14 cellular contexts compared by ENCODE assay signal in genomic region chr11:10233581-10233980, GRCh38.
DNase-seq lines count a peak whose midpoint lies in the region; ATAC-seq and TF ChIP-seq lines count a peak whose summit lies in the region.
"Had no signal": no experiment of that assay in that cellular context is flagged by ENCODE, and none has a peak within 500 bp of the region (broad histone marks: within the 10 kb centered on the region; RNA-seq: fewer than 3 reads in every experiment).

No MANE protein-coding gene starts in this region.

- peak; percentile 61 for DNase-seq in AG04450 (ENCODE audit: low read depth, low spot score)
- DNase-seq in HS-5 (ENCODE audit: low read depth) = peak; percentile 88
- peak; percentile 15 for DNase-seq in astrocyte of the cerebellum (ENCODE audit: low read depth)
- DNase-seq in hepatocyte (ENCODE audit: low spot score) = peak; percentile 27
- DNase-seq in G401 (ENCODE audit: low spot score) = no peak
- no peak for DNase-seq in stimulated activated naive CD4-positive, alpha-beta T cell treated with Interleukin-2 at 50 U/mL for 16 hours (lab: John Stamatoyannopoulos, UW)
- DNase-seq in NOMO-1 treated with dmso at 0.1 percent for 144 hours (lab: John Stamatoyannopoulos, UW; ENCODE audit: unreplicated experiment) = no peak
- DNase-seq: activated T-cell treated with anti-CD3 and anti-CD28 coated beads for 4 hours, anterior cingulate cortex, immature natural killer cell, MV-4-11, upper lobe of right lung, WERI-Rb-1 had no signal

- no peak for ATAC-seq in HG02798 (IDR thresholded peaks at IDR 0.05; ENCODE audit: poor library complexity, unreplicated experiment)
- ATAC-seq: upper lobe of right lung had no signal

- no peaks in the 10 kb centered on the region for H3K36me3 ChIP-seq in hepatocyte (replicated peaks; ENCODE audit: insufficient read depth, low read depth)
- H3K36me3 ChIP-seq: upper lobe of right lung, WERI-Rb-1 had no signal

- no peaks in the 10 kb centered on the region for H3K9me2 ChIP-seq in hepatocyte (replicated peaks; ENCODE audit: insufficient read depth)

- in situ Hi-C loops in astrocyte of the cerebellum (cut with HindIII; ENCODE audit: low sequenced_read_pairs) (no loop called here), G401 (cut with HindIII; ENCODE audit: low sequenced_read_pairs) (no loop called here)

- H3K4me3 ChIP-seq in AG04450 (ENCODE audit: low read depth, low read length) (no peak overlapping the region), astrocyte of the cerebellum (ENCODE audit: low read depth, low read length) (no peak overlapping the region), hepatocyte (no peak overlapping the region)
- H3K4me3 ChIP-seq: upper lobe of right lung had no signal

- no peaks in the 10 kb centered on the region for H3K4me1 ChIP-seq in hepatocyte (ENCODE audit: insufficient read depth)
- H3K4me1 ChIP-seq: upper lobe of right lung had no signal

- CTCF ChIA-PET in AG04450 (lab: Charles Lee) = interaction anchor here (1.2 to 2.1 kb wide), 4 partner anchors 25 to 71 kb away, joined by 3 to 8 read pairs (median 4); no protein-coding TSS in a partner anchor

- peaks cover 43% of the 10 kb centered on the region for H3K79me2 ChIP-seq in hepatocyte

- no peak overlapping the region for H2AFZ ChIP-seq in hepatocyte

- no peak overlapping the region for H3K4me2 ChIP-seq in hepatocyte

- H3K27me3 ChIP-seq in AG04450 (ENCODE audit: control insufficient read depth, insufficient read depth, low read length) (no peaks in the 10 kb centered on the region), hepatocyte (no peaks in the 10 kb centered on the region)
- H3K27me3 ChIP-seq: upper lobe of right lung had no signal

- TF ChIP-seq CTCF in AG04450 (IDR thresholded peaks at IDR 0.05; ENCODE audit: low read depth, low read length) (no peak), astrocyte of the cerebellum (IDR thresholded peaks at IDR 0.05; ENCODE audit: low read depth, low read length, missing control alignments) (no peak), hepatocyte (IDR thresholded peaks at IDR 0.05; ENCODE audit: poor library complexity) (no peak)

- no peaks in the 10 kb centered on the region for H4K20me1 ChIP-seq in hepatocyte (ENCODE audit: insufficient read depth, poor library complexity, severe bottlenecking)

- H3K27ac ChIP-seq in AG04450 (ENCODE audit: low read depth, low read length) = peak overlapping the region; percentile 62
- no peak overlapping the region for H3K27ac ChIP-seq in hepatocyte
- H3K27ac ChIP-seq: upper lobe of right lung, WERI-Rb-1 had no signal

- WGBS in hepatocyte (ENCODE audit: low lambda C conversion rate, missing lambda C conversion rate) = 36% methylated on average over 2 of the region's 2 CpGs

- H3K9me3 ChIP-seq in AG04450 (ENCODE audit: control insufficient read depth, insufficient read depth, low read length) (peaks cover 10% of the 10 kb centered on the region), hepatocyte (ENCODE audit: low read depth) (peaks cover 4% of the 10 kb centered on the region)
- H3K9me3 ChIP-seq: upper lobe of right lung had no signal

- POLR2A ChIA-PET in AG04450 (lab: Yijun Ruan, JAX) = interaction anchor here (0.6 to 1.7 kb wide), 3 partner anchors 63 to 432 kb away, joined by 3 to 7 read pairs (median 5); partner anchors contain the start of gene ADM

Comparison
In these comparisons a context has a peak if more than half of its experiments do, and no peak if none do; other contexts are left out.
1. DNase-seq: peak in AG04450 (single experiment), HS-5 (single experiment), astrocyte of the cerebellum (single experiment) and hepatocyte (single experiment); none in G401 (single experiment), stimulated activated naive CD4-positive, alpha-beta T cell treated with Interleukin-2 at 50 U/mL for 16 hours (single experiment) and NOMO-1 treated with dmso at 0.1 percent for 144 hours (single experiment).